9 cellular contexts compared by ENCODE assay signal in the genomic region with DNA sequence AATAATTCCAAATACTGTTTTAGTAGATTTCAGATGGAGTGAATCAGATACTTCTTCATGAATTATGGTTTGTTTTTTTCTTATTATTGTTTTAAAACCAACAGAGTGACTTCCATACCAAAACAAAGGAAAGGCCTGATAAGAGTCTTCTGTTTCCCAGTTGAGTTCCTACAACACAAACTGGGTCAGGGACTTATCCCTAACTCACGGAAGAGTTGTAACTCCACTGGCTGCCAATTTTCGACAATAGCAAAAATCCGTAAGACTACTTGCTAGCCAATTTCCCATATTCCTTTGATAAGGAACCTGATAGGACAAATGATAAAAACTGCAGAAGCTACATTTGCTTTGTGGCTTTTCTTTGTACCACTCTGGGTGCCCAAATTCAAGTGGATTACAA.
"Had no signal": no experiment of that assay in that cellular context is flagged by ENCODE, and none has a peak within 500 bp of the region (broad histone marks: within the 10 kb centered on the region; RNA-seq: fewer than 3 reads in every experiment).

No MANE protein-coding gene starts in this region.

- H3K9me3 Mint-ChIP-seq: HFFc6 had no signal

- H3K27ac ChIP-seq: GM23248, HL-60 had no signal

- H2AFZ ChIP-seq: GM23248 had no signal

- FAIRE-seq: HepG2 had no signal

- H3K27ac Mint-ChIP-seq: HFFc6, IgD-negative memory B cell had no signal

- H3K36me3 ChIP-seq: HAP-1 had no signal

- ATAC-seq: HCT116, HepG2 had no signal

- H3K9ac ChIP-seq: GM23248 had no signal

- H3K4me3 ChIP-seq: GM23248, HAP-1 had no signal

- H3K27me3 Mint-ChIP-seq: IgD-negative memory B cell had no signal

- H3K4me3 Mint-ChIP-seq: HFFc6, IgD-negative memory B cell had no signal

- DNase-seq: GM23248, GOT3, H7, HFFc6 had no signal

- H3K4me1 Mint-ChIP-seq: IgD-negative memory B cell had no signal
